Comparison of ENCODE assay signal across 1 cellular context in the genomic region with DNA sequence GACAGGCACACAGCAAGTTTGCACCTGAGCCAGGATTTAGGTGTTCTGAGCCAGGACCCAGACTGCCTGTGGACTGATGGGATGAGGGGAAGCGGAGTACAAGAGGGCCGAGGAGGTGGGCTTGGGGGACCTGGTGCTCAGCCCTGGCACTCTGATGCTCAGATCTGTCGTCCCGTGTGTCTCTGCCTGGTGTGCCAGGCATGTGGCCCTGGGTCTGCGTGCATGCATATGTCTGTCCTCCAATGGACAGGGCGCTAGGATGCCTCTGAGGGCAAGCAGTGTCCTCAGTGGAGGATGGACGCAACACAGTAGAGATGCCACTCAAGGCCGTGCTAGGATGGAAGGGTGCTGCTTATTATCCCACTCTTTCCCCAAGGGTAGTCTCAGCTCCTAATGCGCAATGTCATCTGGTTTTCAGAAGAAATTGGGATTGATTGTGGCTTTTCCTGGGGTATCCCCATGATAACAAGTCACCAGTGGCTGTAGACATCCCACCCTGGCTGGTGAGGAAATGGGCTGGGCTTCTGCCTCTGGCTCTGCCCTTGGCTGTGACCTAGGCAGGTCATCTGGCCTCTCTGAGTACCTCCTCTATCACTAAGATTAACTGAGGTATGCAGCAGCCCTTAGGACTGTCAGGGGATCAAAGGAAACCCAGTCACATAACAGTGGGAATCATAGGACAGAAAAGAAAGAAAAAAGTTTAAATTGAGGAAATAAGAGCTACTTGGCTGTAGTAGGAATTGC.
TF ChIP-seq lines count a peak whose summit lies in the region.

No MANE protein-coding gene starts in this region.

TF ChIP-seq in IMR-90, 13 proteins besides CTCF, POLR2A, EP300 and RAD21 (continued from another document):
- no peak for TF ChIP-seq RCOR1 (IDR thresholded peaks at IDR 0.05; ENCODE audit: insufficient replicate concordance, low read length)
- no peak for TF ChIP-seq CEBPB (IDR thresholded peaks at IDR 0.05; ENCODE audit: low read depth, low read length)
- TF ChIP-seq, protein P1, sequence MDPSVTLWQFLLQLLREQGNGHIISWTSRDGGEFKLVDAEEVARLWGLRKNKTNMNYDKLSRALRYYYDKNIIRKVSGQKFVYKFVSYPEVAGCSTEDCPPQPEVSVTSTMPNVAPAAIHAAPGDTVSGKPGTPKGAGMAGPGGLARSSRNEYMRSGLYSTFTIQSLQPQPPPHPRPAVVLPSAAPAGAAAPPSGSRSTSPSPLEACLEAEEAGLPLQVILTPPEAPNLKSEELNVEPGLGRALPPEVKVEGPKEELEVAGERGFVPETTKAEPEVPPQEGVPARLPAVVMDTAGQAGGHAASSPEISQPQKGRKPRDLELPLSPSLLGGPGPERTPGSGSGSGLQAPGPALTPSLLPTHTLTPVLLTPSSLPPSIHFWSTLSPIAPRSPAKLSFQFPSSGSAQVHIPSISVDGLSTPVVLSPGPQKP (IDR thresholded peaks at IDR 0.05; ENCODE audit: borderline replicate concordance, low read depth, low read length) = no peak
- TF ChIP-seq MAFK (IDR thresholded peaks at IDR 0.05; ENCODE audit: low read depth, low read length) = no peak
- no peak for TF ChIP-seq NFE2L2 (IDR thresholded peaks at IDR 0.05; ENCODE audit: low read depth, low read length)
